22 cellular contexts compared by ENCODE assay signal in the genomic region with DNA sequence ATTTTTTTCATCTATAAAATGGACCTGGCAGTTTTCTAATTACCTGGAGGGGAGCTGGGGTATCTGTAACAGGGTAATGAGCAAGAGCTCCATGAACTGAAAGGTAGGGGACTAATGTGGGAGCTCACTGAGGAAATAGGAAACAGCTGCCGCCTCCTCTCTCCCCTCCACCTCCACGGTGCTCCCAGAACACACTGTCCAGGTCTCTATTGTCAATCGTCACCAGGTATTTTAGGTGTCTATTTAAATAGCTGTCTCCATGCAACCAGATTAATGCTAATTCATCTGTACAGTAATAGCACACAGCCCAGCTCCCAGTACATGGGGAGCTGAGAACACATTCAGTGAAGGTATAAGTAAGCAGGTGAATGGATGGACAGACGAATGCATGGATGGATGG.
A peak's percentile ranks its signal among the peaks of the same experiment; 100 is the strongest.
DNase-seq lines count a peak whose midpoint lies in the region; ATAC-seq, FAIRE-seq and TF ChIP-seq lines count a peak whose summit lies in the region.
"Had no signal": no experiment of that assay in that cellular context is flagged by ENCODE, and none has a peak within 500 bp of the region (broad histone marks: within the 10 kb centered on the region; RNA-seq: fewer than 3 reads in every experiment).

No MANE protein-coding gene starts in this region.

- no peak for TF ChIP-seq CTCF in body of pancreas (IDR thresholded peaks at IDR 0.05)
- TF ChIP-seq CTCF in hepatocyte (IDR thresholded peaks at IDR 0.05; ENCODE audit: poor library complexity): no peak

- H3K9me2 ChIP-seq in hepatocyte (replicated peaks; ENCODE audit: insufficient read depth): no peaks in the 10 kb centered on the region

- 57% methylated on average over 4 of the region's 4 CpGs for WGBS in body of pancreas, 2 donors
- WGBS in hepatocyte (ENCODE audit: low lambda C conversion rate, missing lambda C conversion rate): 86% methylated on average over 4 of the region's 4 CpGs

- intact Hi-C loops in body of pancreas (cut with DNase I): no loop called here

- no peak overlapping the region for H3K27ac ChIP-seq in body of pancreas
- no peak overlapping the region for H3K27ac ChIP-seq in hepatocyte
- H3K27ac ChIP-seq: 22Rv1; A549; BLaER1 treated with 17β-estradiol and CSF1 and Interleukin-3, amounts not matched to agents 10 nM and 100 nM; C4-2B had no signal

- DNase-seq in DMS153 (lab: John Stamatoyannopoulos, UW): peak; percentile 21
- DNase-seq in DMS153 treated with DMSO at 0.1 percent for 48 hours (lab: John Stamatoyannopoulos, UW; ENCODE audit: unreplicated experiment): no peak
- peak in 2 of 4 donors; percentile 18 to 25 for DNase-seq in body of pancreas
- peak; percentile 60 for DNase-seq in putamen (ENCODE audit: low spot score)
- no peak for DNase-seq in midbrain (lab: John Stamatoyannopoulos, UW)
- DNase-seq in hepatocyte (ENCODE audit: low spot score): no peak
- DNase-seq: AML-193; Caco-2; Calu3; CD4-positive, alpha-beta T cell; CD8-positive, alpha-beta T cell; DMS79 treated with DMSO at 0.1 percent for 48 hours; GF-D8 had no signal

- peak; percentile 94 for FAIRE-seq in islet of Langerhans (lab: Jason Lieb, UNC)
- FAIRE-seq: A549, D721Med, G401.6, GM12891, GM19239 had no signal

- H4K20me1 ChIP-seq in hepatocyte (ENCODE audit: insufficient read depth, poor library complexity, severe bottlenecking): no peaks in the 10 kb centered on the region
- H4K20me1 ChIP-seq: BLaER1 treated with 17β-estradiol and CSF1 and Interleukin-3, amounts not matched to agents 10 nM and 100 nM had no signal

- H3K27me3 ChIP-seq in body of pancreas (no peaks in the 10 kb centered on the region), hepatocyte (peaks cover 8% of the 10 kb centered on the region)
- H3K27me3 ChIP-seq: BLaER1 treated with 17β-estradiol and CSF1 and Interleukin-3, amounts not matched to agents 10 nM and 100 nM had no signal

- no peaks in the 10 kb centered on the region for H3K79me2 ChIP-seq in hepatocyte

- H3K4me1 ChIP-seq in body of pancreas (no peaks in the 10 kb centered on the region), hepatocyte (ENCODE audit: insufficient read depth) (no peaks in the 10 kb centered on the region)
- H3K4me1 ChIP-seq: A549, Caco-2 had no signal

- peak; percentile 18 for ATAC-seq in body of pancreas
- ATAC-seq: A549; CD8-positive, alpha-beta T cell had no signal

- no peak overlapping the region for H2AFZ ChIP-seq in hepatocyte

- no peak overlapping the region for H3K4me2 ChIP-seq in hepatocyte
- H3K4me2 ChIP-seq: A549; BLaER1 treated with 17β-estradiol and CSF1 and Interleukin-3, amounts not matched to agents 10 nM and 100 nM had no signal

- H3K4me3 ChIP-seq in body of pancreas (no peak overlapping the region), hepatocyte (no peak overlapping the region)
- H3K4me3 ChIP-seq: A549; BLaER1 treated with 17β-estradiol and CSF1 and Interleukin-3, amounts not matched to agents 10 nM and 100 nM had no signal

- no peaks in the 10 kb centered on the region for H3K36me3 ChIP-seq in body of pancreas (replicated peaks in 1 of 2; ENCODE audit: insufficient read depth in 1 of 2, low read depth in 2 of 2)
- H3K36me3 ChIP-seq in hepatocyte (replicated peaks; ENCODE audit: insufficient read depth, low read depth): no peaks in the 10 kb centered on the region
- H3K36me3 ChIP-seq: BLaER1 treated with 17β-estradiol and CSF1 and Interleukin-3, amounts not matched to agents 10 nM and 100 nM had no signal

- TF ChIP-seq POLR2A in body of pancreas (IDR thresholded peaks at IDR 0.05): peak in 1 of 3 donors; percentile 12

- H3K9me3 ChIP-seq in body of pancreas (no peaks in the 10 kb centered on the region), hepatocyte (ENCODE audit: low read depth) (no peaks in the 10 kb centered on the region)
- H3K9me3 ChIP-seq: A549; BLaER1 treated with 17β-estradiol and CSF1 and Interleukin-3, amounts not matched to agents 10 nM and 100 nM; Caco-2 had no signal

Comparison
In these comparisons a context has a peak if more than half of its experiments do, and no peak if none do; other contexts are left out.
1. DNase-seq: peak in DMS153 (single experiment) and putamen (single experiment); none in DMS153 treated with DMSO at 0.1 percent for 48 hours (single experiment), midbrain (single experiment) and hepatocyte (single experiment).